21 cellular contexts compared by ENCODE assay signal in genomic region chr2:40300391-40300790, GRCh38.
"Had no signal": no experiment of that assay in that cellular context is flagged by ENCODE, and none has a peak within 500 bp of the region (broad histone marks: within the 10 kb centered on the region; RNA-seq: fewer than 3 reads in every experiment).

No MANE protein-coding gene starts in this region.

- H3K36me3 ChIP-seq: esophagus squamous epithelium, right atrium auricular region, tibial artery had no signal

- H3K4me3 Mint-ChIP-seq: activated CD4-positive, alpha-beta memory T cell treated with anti-CD3 and anti-CD28 coated beads, Interleukin-2, amount 10 ng/mL, durations not matched to agents 7 days and 5 days; activated CD8-positive, alpha-beta memory T cell treated with anti-CD3 and anti-CD28 coated beads, Interleukin-2, amount 10 ng/mL, durations not matched to agents 7 days and 5 days; activated naive CD8-positive, alpha-beta T cell treated with anti-CD3 and anti-CD28 coated beads, Interleukin-2, amount 10 ng/mL, durations not matched to agents 7 days and 5 days; activated T-helper 17 cell treated with anti-CD3 and anti-CD28 coated beads, Interleukin-2, amount 50 U/mL, for 72 hours; dendritic cell treated with granulocyte-macrophage colony-stimulating factor and Interleukin-4, amounts not matched to agents 40 ng/mL and 50 ng/mL, for 4 days; immature natural killer cell; neural crest cell had no signal

- H3K36me3 Mint-ChIP-seq: activated CD8-positive, alpha-beta memory T cell treated with anti-CD3 and anti-CD28 coated beads, Interleukin-2, amount 10 ng/mL, durations not matched to agents 7 days and 5 days; activated naive CD8-positive, alpha-beta T cell treated with anti-CD3 and anti-CD28 coated beads, Interleukin-2, amount 10 ng/mL, durations not matched to agents 7 days and 5 days; immature natural killer cell had no signal

- ATAC-seq: activated CD8-positive, alpha-beta memory T cell treated with anti-CD3 and anti-CD28 coated beads, Interleukin-2, amount 10 ng/mL, durations not matched to agents 7 days and 5 days; activated T-helper 17 cell treated with anti-CD3 and anti-CD28 coated beads, Interleukin-2, amount 50 U/mL, for 72 hours; left cardiac atrium had no signal

- H3K27me3 ChIP-seq: esophagus squamous epithelium, right atrium auricular region, tibial artery had no signal

- H3K9me3 Mint-ChIP-seq: activated CD4-positive, alpha-beta memory T cell treated with anti-CD3 and anti-CD28 coated beads, Interleukin-2, amount 10 ng/mL, durations not matched to agents 7 days and 5 days; activated naive CD8-positive, alpha-beta T cell treated with anti-CD3 and anti-CD28 coated beads, Interleukin-2, amount 10 ng/mL, durations not matched to agents 7 days and 5 days; activated T-helper 17 cell treated with anti-CD3 and anti-CD28 coated beads, Interleukin-2, amount 50 U/mL, for 72 hours; dendritic cell treated with granulocyte-macrophage colony-stimulating factor and Interleukin-4, amounts not matched to agents 40 ng/mL and 50 ng/mL, for 4 days; neural crest cell had no signal

- H3K4me3 ChIP-seq: esophagus squamous epithelium, lung, right atrium auricular region, tibial artery had no signal

- H3K4me1 Mint-ChIP-seq: activated CD4-positive, alpha-beta memory T cell treated with anti-CD3 and anti-CD28 coated beads, Interleukin-2, amount 10 ng/mL, durations not matched to agents 7 days and 5 days; activated CD8-positive, alpha-beta memory T cell treated with anti-CD3 and anti-CD28 coated beads, Interleukin-2, amount 10 ng/mL, durations not matched to agents 7 days and 5 days; activated naive CD8-positive, alpha-beta T cell treated with anti-CD3 and anti-CD28 coated beads, Interleukin-2, amount 10 ng/mL, durations not matched to agents 7 days and 5 days; activated T-helper 17 cell treated with anti-CD3 and anti-CD28 coated beads, Interleukin-2, amount 50 U/mL, for 72 hours; immature natural killer cell; neural crest cell had no signal

- H3K4me1 ChIP-seq: esophagus squamous epithelium had no signal

- H3K27ac ChIP-seq: esophagus squamous epithelium, right atrium auricular region, tibial artery had no signal

- H3K27me3 Mint-ChIP-seq: activated CD4-positive, alpha-beta memory T cell treated with anti-CD3 and anti-CD28 coated beads, Interleukin-2, amount 10 ng/mL, durations not matched to agents 7 days and 5 days; activated CD8-positive, alpha-beta memory T cell treated with anti-CD3 and anti-CD28 coated beads, Interleukin-2, amount 10 ng/mL, durations not matched to agents 7 days and 5 days; activated naive CD8-positive, alpha-beta T cell treated with anti-CD3 and anti-CD28 coated beads, Interleukin-2, amount 10 ng/mL, durations not matched to agents 7 days and 5 days; activated T-helper 17 cell treated with anti-CD3 and anti-CD28 coated beads, Interleukin-2, amount 50 U/mL, for 72 hours; dendritic cell treated with granulocyte-macrophage colony-stimulating factor and Interleukin-4, amounts not matched to agents 40 ng/mL and 50 ng/mL, for 4 days had no signal

- DNase-seq: activated CD4-positive, alpha-beta memory T cell treated with anti-CD3 and anti-CD28 coated beads, Interleukin-2, amount 10 ng/mL, durations not matched to agents 7 days and 5 days; activated CD4-positive, alpha-beta T cell treated with anti-CD3 and anti-CD28 coated beads for 48 hours; activated CD4-positive, CD25-positive, alpha-beta regulatory T cell; activated CD8-positive, alpha-beta memory T cell treated with anti-CD3 and anti-CD28 coated beads, Interleukin-2, amount 10 ng/mL, durations not matched to agents 7 days and 5 days; activated naive CD4-positive, alpha-beta T cell; activated naive CD8-positive, alpha-beta T cell treated with anti-CD3 and anti-CD28 coated beads, Interleukin-2, amount 10 ng/mL, durations not matched to agents 7 days and 5 days; activated T-cell treated with anti-CD3 and anti-CD28 coated beads, Interleukin-2, amount 50 U/mL, for 1 hour; aorta; effector CD8-positive, alpha-beta T cell; esophagus squamous epithelium; immature natural killer cell; left cardiac atrium; midbrain; stimulated activated CD4-positive, alpha-beta T cell treated with anti-CD3 and anti-CD28 coated beads, Interleukin-2, amount 100 ng/mL, for 24 hours; stimulated activated naive CD4-positive, alpha-beta T cell treated with Interleukin-2 at 50 U/mL for 16 hours; tibial artery had no signal

- H3K9me3 ChIP-seq: esophagus squamous epithelium, right atrium auricular region, tibial artery had no signal

- H3K27ac Mint-ChIP-seq: activated CD4-positive, alpha-beta memory T cell treated with anti-CD3 and anti-CD28 coated beads, Interleukin-2, amount 10 ng/mL, durations not matched to agents 7 days and 5 days; activated CD8-positive, alpha-beta memory T cell treated with anti-CD3 and anti-CD28 coated beads, Interleukin-2, amount 10 ng/mL, durations not matched to agents 7 days and 5 days; activated naive CD8-positive, alpha-beta T cell treated with anti-CD3 and anti-CD28 coated beads, Interleukin-2, amount 10 ng/mL, durations not matched to agents 7 days and 5 days; activated T-helper 17 cell treated with anti-CD3 and anti-CD28 coated beads, Interleukin-2, amount 50 U/mL, for 72 hours; dendritic cell treated with granulocyte-macrophage colony-stimulating factor and Interleukin-4, amounts not matched to agents 40 ng/mL and 50 ng/mL, for 4 days; immature natural killer cell had no signal
